ENCODE assay signal across 10 cellular contexts in genomic region chr11:2137202-2138071, GRCh38. TPM values are rescaled to one million over a fixed set of nuclear protein-coding genes. Genes with fewer than 3 reads are reported as not detected.
DNase-seq lines count a peak whose midpoint lies in the region; ATAC-seq and TF ChIP-seq lines count a peak whose summit lies in the region.
"Had no signal": no experiment of that assay in that cellular context is flagged by ENCODE, and none has a peak within 500 bp of the region (broad histone marks: within the 10 kb centered on the region; RNA-seq: fewer than 3 reads in every experiment).

No MANE protein-coding gene starts in this region.

- no peak overlapping the region for H3K23ac ChIP-seq in trophoblast cell (ENCODE audit: low read length)

- H3K4me3 ChIP-seq in Panc1 (ENCODE audit: low read depth in 2 of 2, low read length in 2 of 2) = peak overlapping the region; percentile 21 to 46
- peak overlapping the region; percentile 69 for H3K4me3 ChIP-seq in trophoblast cell (ENCODE audit: low read depth, low read length)

- H3K4ac ChIP-seq in trophoblast cell (ENCODE audit: low read depth, low read length) = peak overlapping the region; percentile 36

- H4K12ac ChIP-seq in trophoblast cell (ENCODE audit: low read depth, low read length) = no peak overlapping the region

- in situ Hi-C loops in Panc1 (cut with HindIII; ENCODE audit: low pct_unique_long_range_greater_than_20kb, low sequenced_read_pairs) = no loop called here

- no CpG with 5 or more reads among the region's 51 CpGs for WGBS in trophoblast cell (ENCODE audit: extremely low coverage, insufficient coverage, insufficient read length)

- intact Hi-C loops in Panc1 (cut with micrococcal nuclease; ENCODE audit: unreplicated experiment) = no loop called here

- H3K9ac ChIP-seq in trophoblast cell (ENCODE audit: low read length) = no peak overlapping the region

- H3K18ac ChIP-seq in trophoblast cell (ENCODE audit: low read length) = no peak overlapping the region

- H2AFZ ChIP-seq in trophoblast cell (ENCODE audit: insufficient read depth, low read length, poor library complexity) = peak overlapping the region; percentile 35

- peaks cover 20% of the 10 kb centered on the region for H3K27me3 ChIP-seq in Panc1 (ENCODE audit: control insufficient read depth, insufficient read depth, low read length)
- peaks cover 38% of the 10 kb centered on the region for H3K27me3 ChIP-seq in trophoblast cell (ENCODE audit: insufficient read depth, low read length)

- H3K9me3 ChIP-seq in Panc1 (ENCODE audit: control insufficient read depth, insufficient read depth, low read depth, low read length) = no peaks in the 10 kb centered on the region
- peaks cover 1% of the 10 kb centered on the region for H3K9me3 ChIP-seq in trophoblast cell (ENCODE audit: insufficient read depth, low read depth, low read length)

- H3K9me3 Mint-ChIP-seq in T-helper 2 cell treated with Interferon-gamma antibody and Interleukin-4, amounts not matched to agents 5 μg/mL and 100 μg/mL, for 36 hours = no peaks in the 10 kb centered on the region

- H3K4me1 Mint-ChIP-seq in T-helper 2 cell treated with Interferon-gamma antibody and Interleukin-4, amounts not matched to agents 5 μg/mL and 100 μg/mL, for 36 hours (ENCODE audit: low read depth) = no peaks in the 10 kb centered on the region

- H3K4me1 ChIP-seq in Panc1 (ENCODE audit: control insufficient read depth, insufficient read depth, low read length) = peaks cover 6% of the 10 kb centered on the region
- peaks cover 1 to 7% of the 10 kb centered on the region in 2 experiments for H3K4me1 ChIP-seq in trophoblast cell (ENCODE audit: control insufficient read depth in 1 of 2, insufficient read depth in 2 of 2, low read length in 2 of 2)

- H3K36me3 Mint-ChIP-seq in T-helper 2 cell treated with Interferon-gamma antibody and Interleukin-4, amounts not matched to agents 5 μg/mL and 100 μg/mL, for 36 hours (ENCODE audit: low read depth) = no peaks in the 10 kb centered on the region

- H3K79me2 ChIP-seq in trophoblast cell (ENCODE audit: control insufficient read depth, insufficient read depth, low read length, poor library complexity) = peaks cover 5% of the 10 kb centered on the region

- H4K91ac ChIP-seq in trophoblast cell (ENCODE audit: low read depth, low read length) = peak overlapping the region; percentile 32

- H3K27me3 Mint-ChIP-seq in T-helper 2 cell treated with Interferon-gamma antibody and Interleukin-4, amounts not matched to agents 5 μg/mL and 100 μg/mL, for 36 hours (ENCODE audit: low read depth) = peaks cover 49% of the 10 kb centered on the region

- POLR2A ChIA-PET in Panc1 (lab: Charles Lee) = interaction anchor here (0.6 kb wide), 1 partner anchor 875 kb away, joined by 3 read pairs; no protein-coding TSS in a partner anchor

- no TSS peak for BruUV-seq in Panc1 (replicated peaks; lab: Mats Ljungman, UMichigan)

- CTCF ChIA-PET in Panc1 (lab: Charles Lee) = interaction anchor here (0.6 to 1.5 kb wide), 4 partner anchors 12 to 194 kb away, joined by 3 to 7 read pairs (median 3); no protein-coding TSS in a partner anchor

- DNase-seq in EL = peak; percentile 71
- DNase-seq in Panc1 (ENCODE audit: low read depth, low spot score) = peak; percentile 39
- peak; percentile 72 for DNase-seq in fibroblast of the conjunctiva (ENCODE audit: low read depth)
- peak in 1 of 2 donors; percentile 43 for DNase-seq in trophoblast cell
- no peak for DNase-seq in GM19238 (ENCODE audit: insufficient read length, low spot score)
- DNase-seq in putamen (ENCODE audit: low spot score) = no peak
- no peak for DNase-seq in T-helper 2 cell treated with Interferon-gamma antibody and Interleukin-4, amounts not matched to agents 5 μg/mL and 100 μg/mL, for 36 hours (ENCODE audit: low spot score)

- H2BK5ac ChIP-seq in trophoblast cell (ENCODE audit: low read depth, low read length, poor library complexity) = no peak overlapping the region

- peak; percentile 79 for ATAC-seq in Panc1
- ATAC-seq in HG03565 (IDR thresholded peaks at IDR 0.05; ENCODE audit: unreplicated experiment) = no peak

- H3K14ac ChIP-seq in trophoblast cell (ENCODE audit: low read length) = peak overlapping the region; percentile 20

- H2AK5ac ChIP-seq in trophoblast cell (ENCODE audit: low read length) = no peak overlapping the region

- no peak for TF ChIP-seq CTCF in Panc1 (IDR thresholded peaks at IDR 0.05)

- H3K36me3 ChIP-seq in Panc1 (ENCODE audit: control insufficient read depth, insufficient read depth, low read length) (peaks cover 3% of the 10 kb centered on the region; the same call in 1 of the 2 replicates), trophoblast cell (ENCODE audit: control insufficient read depth in 1 of 2, insufficient read depth in 2 of 2, low read length in 2 of 2) (peaks cover 28 to 30% of the 10 kb centered on the region in 2 experiments)

- H2BK120ac ChIP-seq in trophoblast cell (ENCODE audit: insufficient read depth, low read length, poor library complexity) = no peak overlapping the region

- no peak overlapping the region for H2BK12ac ChIP-seq in trophoblast cell (ENCODE audit: low read length)

- H3K27ac ChIP-seq in Panc1 (ENCODE audit: low read length) = no peak overlapping the region
- H3K27ac ChIP-seq in trophoblast cell (ENCODE audit: low read depth, low read length) = peak overlapping the region; percentile 51
- H3K27ac ChIP-seq: HL-60 had no signal

- peak overlapping the region; percentile 62 for H3K4me2 ChIP-seq in trophoblast cell (ENCODE audit: low read length)

- no peak overlapping the region for H3K4me3 Mint-ChIP-seq in T-helper 2 cell treated with Interferon-gamma antibody and Interleukin-4, amounts not matched to agents 5 μg/mL and 100 μg/mL, for 36 hours

- H3K79me1 ChIP-seq in trophoblast cell (ENCODE audit: low read length) = peaks cover 10% of the 10 kb centered on the region

- no peak overlapping the region for H3K27ac Mint-ChIP-seq in T-helper 2 cell treated with Interferon-gamma antibody and Interleukin-4, amounts not matched to agents 5 μg/mL and 100 μg/mL, for 36 hours

- no peak overlapping the region for H4K8ac ChIP-seq in trophoblast cell (ENCODE audit: low read depth, low read length)

RNA-seq across cellular contexts. Expression of gene IGF2, which starts 1.8 kb away (rescaled TPM):
- 14.5 TPM for total RNA-seq in Panc1 (2021; ENCODE audit: unreplicated experiment)
- 20.5 TPM for polyA plus RNA-seq in Panc1 (2012; ENCODE audit: insufficient read length)
- polyA plus RNA-seq in trophoblast cell (2013) = 1,002 and 1,117 TPM in 2 replicates

RNA-seq across cellular contexts. Expression of gene INS, which starts 23.6 kb away (rescaled TPM):
- total RNA-seq in Panc1 (2021; ENCODE audit: unreplicated experiment) = not detected
- not detected for polyA plus RNA-seq in Panc1 (2012; ENCODE audit: insufficient read length)
- not detected in 2 replicates for polyA plus RNA-seq in trophoblast cell (2013)
- total RNA-seq: kidney epithelial cell had no signal

RNA-seq across cellular contexts. Expression of gene TH, which starts 34.2 kb away (rescaled TPM):
- not detected for total RNA-seq in Panc1 (2021; ENCODE audit: unreplicated experiment)
- 0.38 TPM for polyA plus RNA-seq in Panc1 (2012; ENCODE audit: insufficient read length)
- polyA plus RNA-seq in trophoblast cell (2013) = 0.03 TPM in 2 replicates
- total RNA-seq: kidney epithelial cell had no signal

Comparison
In these comparisons a context has a peak if more than half of its experiments do, and no peak if none do; other contexts are left out.
1. DNase-seq: peak in EL (single experiment), Panc1 (single experiment) and fibroblast of the conjunctiva (single experiment); none in GM19238 (single experiment), putamen (single experiment) and T-helper 2 cell treated with Interferon-gamma antibody and Interleukin-4, amounts not matched to agents 5 μg/mL and 100 μg/mL, for 36 hours (single experiment).